ENCODE assay signal across 10 cellular contexts in the genomic region with DNA sequence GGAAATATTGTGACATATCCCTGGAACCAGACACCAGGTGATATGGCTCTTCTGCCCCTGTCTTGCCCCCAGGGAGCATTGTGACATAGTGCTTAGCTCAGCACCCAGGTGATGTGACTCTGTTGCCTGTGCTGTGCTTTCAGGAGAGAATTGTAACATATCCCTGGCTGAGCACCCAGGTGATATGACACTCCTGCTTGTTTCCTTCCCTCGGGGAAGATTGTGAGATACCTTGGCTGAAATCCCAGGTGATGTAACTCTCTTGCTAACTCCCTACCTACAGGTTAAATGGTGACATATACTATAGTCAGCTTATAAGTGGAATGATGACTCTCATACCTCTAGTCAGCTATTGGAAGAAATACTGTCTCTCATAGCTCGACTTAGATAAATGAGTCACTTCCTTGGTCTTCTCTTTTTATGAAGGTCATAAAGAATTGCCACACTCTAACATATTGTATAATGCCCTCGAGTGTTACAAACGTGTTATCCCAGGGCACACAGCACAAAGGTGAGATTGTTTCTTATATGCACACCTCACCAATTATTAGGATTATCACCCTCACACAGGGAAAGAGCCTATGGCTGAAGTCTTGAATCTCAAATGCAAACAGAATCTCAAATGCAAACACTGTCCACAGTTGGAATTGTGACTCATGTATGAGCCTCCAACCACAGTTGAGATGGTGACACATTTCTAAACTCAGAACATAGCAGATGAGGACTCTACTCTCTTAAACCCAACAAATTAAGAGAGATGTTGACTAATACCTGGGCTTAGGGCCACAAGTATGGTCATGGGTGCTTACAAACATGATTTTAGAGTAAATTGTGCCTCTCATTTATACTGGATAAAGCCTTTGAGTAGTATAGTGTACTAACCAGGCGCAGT. TPM values are rescaled to one million over a fixed set of nuclear protein-coding genes. Genes with fewer than 3 reads are reported as not detected.
A peak's percentile ranks its signal among the peaks of the same experiment; 100 is the strongest.
DNase-seq lines count a peak whose midpoint lies in the region; ATAC-seq and TF ChIP-seq lines count a peak whose summit lies in the region.
"Had no signal": no experiment of that assay in that cellular context is flagged by ENCODE, and none has a peak within 500 bp of the region (broad histone marks: within the 10 kb centered on the region; RNA-seq: fewer than 3 reads in every experiment).

No MANE protein-coding gene starts in this region.

- peaks cover 72% of the 10 kb centered on the region for H3K36me3 ChIP-seq in skeletal muscle satellite cell (ENCODE audit: insufficient read depth, low read length)

- ATAC-seq in GM19395 (IDR thresholded peaks at IDR 0.05; ENCODE audit: unreplicated experiment) (peak; percentile 75), HG03039 (IDR thresholded peaks at IDR 0.05; ENCODE audit: unreplicated experiment) (no peak), HG02759 (IDR thresholded peaks at IDR 0.05; ENCODE audit: unreplicated experiment) (no peak)

- H3K4me1 ChIP-seq in skeletal muscle satellite cell (ENCODE audit: control insufficient read depth, insufficient read depth, low read length): peaks cover 24% of the 10 kb centered on the region

- H3K9ac ChIP-seq in skeletal muscle satellite cell (ENCODE audit: low read depth, low read length): no peak overlapping the region

- H3K4me3 ChIP-seq in choroid plexus epithelial cell (ENCODE audit: low read depth, low read length) (no peak overlapping the region), skeletal muscle satellite cell (ENCODE audit: low read length) (peak overlapping the region; percentile 28)

- TF ChIP-seq CTCF in choroid plexus epithelial cell (conservative IDR thresholded peaks at IDR 0.05; ENCODE audit: low read depth, low read length): no peak

- H3K27me3 ChIP-seq in skeletal muscle satellite cell (ENCODE audit: control insufficient read depth, insufficient read depth, low read length): no peaks in the 10 kb centered on the region

- H3K9me3 ChIP-seq in skeletal muscle satellite cell (replicated peaks; ENCODE audit: low read length): no peaks in the 10 kb centered on the region

- DNase-seq in NCI-H226 (peak; percentile 58), choroid plexus epithelial cell (ENCODE audit: low read depth) (peak; percentile 68), NCI-H1092 treated with DMSO at 0.1 percent for 48 hours (lab: John Stamatoyannopoulos, UW) (no peak)
- DNase-seq: activated CD4-positive, alpha-beta T cell treated with anti-CD3 and anti-CD28 coated beads, Interleukin-2, amount 50 U/mL, for 1 hour; NCI-H774; retina had no signal

- peak overlapping the region; percentile 49 for H3K4me2 ChIP-seq in skeletal muscle satellite cell (ENCODE audit: low read length)

RNA-seq across cellular contexts. Expression of gene ZNF254, which starts 32.7 kb away (rescaled TPM):
- total RNA-seq in skeletal muscle satellite cell (2012; rRNA removed): 9.6 TPM in 2 replicates
